ENCODE assay signal across 22 cellular contexts in genomic region chr19:30120860-30121484, GRCh38.
A peak's percentile ranks its signal among the peaks of the same experiment; 100 is the strongest.
DNase-seq lines count a peak whose midpoint lies in the region; ATAC-seq, FAIRE-seq and TF ChIP-seq lines count a peak whose summit lies in the region.
"Had no signal": no experiment of that assay in that cellular context is flagged by ENCODE, and none has a peak within 500 bp of the region (broad histone marks: within the 10 kb centered on the region; RNA-seq: fewer than 3 reads in every experiment).

No MANE protein-coding gene starts in this region.

- no peak overlapping the region for H3K23ac ChIP-seq in H1 (ENCODE audit: insufficient read length)

- H2BK12ac ChIP-seq in H1 (ENCODE audit: low read depth, low read length), result no peak overlapping the region

- POLR2A ChIA-PET in H1 (lab: Charles Lee; ENCODE audit: partially characterized antibody), result no interaction called here

- FAIRE-seq in HTR-8/SVneo (lab: Jason Lieb, UNC), result peak; percentile 62
- FAIRE-seq in H1 (lab: Jason Lieb, UNC), result no peak
- FAIRE-seq: A204.1, D721Med, G401.6, GM12892, GM18507 had no signal

- no peak overlapping the region for H2BK5ac ChIP-seq in H1 (ENCODE audit: low read depth, low read length)

- WGBS in H1 (ENCODE audit: extremely low coverage in 1 of 2, insufficient coverage in 1 of 2, insufficient read length in 1 of 2, insufficient replicate concordance in 2 of 2, low coverage in 1 of 2, low lambda C conversion rate in 2 of 2, missing lambda C conversion rate in 1 of 2), 2 experiments, result 96% methylated on average over 4 of the region's 4 CpGs; no CpG with 5 or more reads in 1 of the 2 experiments

- no peak overlapping the region for H4K8ac ChIP-seq in H1 (ENCODE audit: extremely low read depth, insufficient read depth, low read length)

- no peak overlapping the region for H2AK5ac ChIP-seq in H1 (ENCODE audit: low read depth, low read length)

- peak overlapping the region; percentile 94 for H3K56ac ChIP-seq in H1 (replicated peaks; ENCODE audit: insufficient read length, low read depth, low read length)

- intact Hi-C loops in posterior vena cava (cut with DNase I), result no loop called here

- TF ChIP-seq POLR2A in H1 (IDR thresholded peaks at IDR 0.05; ENCODE audit: control extremely low read depth in 1 of 2, low read depth in 2 of 2, low read length in 2 of 2) (no peak), erythroblast (IDR thresholded peaks at IDR 0.05; ENCODE audit: low read length) (no peak)

- no peaks in the 10 kb centered on the region for H3K36me3 ChIP-seq in H1 (ENCODE audit: control insufficient read depth in 2 of 4, insufficient read depth in 4 of 4, low read length in 3 of 4)
- H3K36me3 ChIP-seq: BLaER1 treated with 17β-estradiol and CSF1 and Interleukin-3, amounts not matched to agents 10 nM and 100 nM had no signal

- no peaks in the 10 kb centered on the region for H3K79me2 ChIP-seq in H1 (ENCODE audit: control insufficient read depth in 1 of 2, insufficient read depth in 2 of 2, low read length in 2 of 2)

- H2BK20ac ChIP-seq in H1 (ENCODE audit: low read length), result no peak overlapping the region

- TF ChIP-seq CTCF in H1 (IDR thresholded peaks at IDR 0.05; ENCODE audit: control extremely low read depth in 1 of 3, insufficient read depth in 1 of 3, low read depth in 1 of 3, low read length in 3 of 3), result no peak

- no peak overlapping the region for H3K14ac ChIP-seq in H1 (ENCODE audit: insufficient read length)

- H2AFZ ChIP-seq in H1 (ENCODE audit: low read length), result no peak overlapping the region

- CTCF ChIA-PET in H1 (lab: Charles Lee; ENCODE audit: partially characterized antibody), result no interaction called here

- H3K9ac ChIP-seq in H1 (replicated peaks in 1 of 4; ENCODE audit: extremely low read depth in 1 of 4, low read depth in 3 of 4, low read length in 3 of 4), result no peak overlapping the region
- H3K9ac ChIP-seq: BLaER1 treated with 17β-estradiol and CSF1 and Interleukin-3, amounts not matched to agents 10 nM and 100 nM had no signal

- no peak overlapping the region for H4K5ac ChIP-seq in H1 (ENCODE audit: insufficient read length, low read depth, low read length)

- H2BK120ac ChIP-seq in H1 (replicated peaks; ENCODE audit: low read depth, low read length), result no peak overlapping the region

- no peak overlapping the region for H3K27ac ChIP-seq in H1 (ENCODE audit: low read depth, low read length)
- H3K27ac ChIP-seq: BLaER1 treated with 17β-estradiol and CSF1 and Interleukin-3, amounts not matched to agents 10 nM and 100 nM; C4-2B had no signal

- H3K23me2 ChIP-seq in H1 (ENCODE audit: low read depth, low read length), result peaks cover 14% of the 10 kb centered on the region; the same call in 1 of the 2 replicates

- no peak for DNase-seq in HTR-8/SVneo (ENCODE audit: insufficient read length, low spot score)
- DNase-seq in H1 (ENCODE audit: low read depth in 1 of 2, low spot score in 2 of 2), result no peak
- peak; percentile 7 for DNase-seq in posterior vena cava (ENCODE audit: low spot score)
- DNase-seq in erythroblast (lab: John Stamatoyannopoulos, UW), result no peak
- DNase-seq: 8988T; ACHN; Caco-2; Calu3; CD4-positive, alpha-beta T cell; CD8-positive, alpha-beta T cell; DMS79 treated with DMSO at 0.1 percent for 48 hours; GF-D8 had no signal

- H3K4me3 ChIP-seq in H1 (ENCODE audit: extremely low read depth in 1 of 4, insufficient read depth in 2 of 4, low read depth in 3 of 4, low read length in 4 of 4), result no peak overlapping the region
- H3K4me3 ChIP-seq: BLaER1 treated with 17β-estradiol and CSF1 and Interleukin-3, amounts not matched to agents 10 nM and 100 nM had no signal

- no peak overlapping the region for H2BK15ac ChIP-seq in H1 (ENCODE audit: low read length)

- no peaks in the 10 kb centered on the region for H3K27me3 ChIP-seq in H1 (replicated peaks in 1 of 4; ENCODE audit: control insufficient read depth in 3 of 4, extremely low read depth in 1 of 4, insufficient read depth in 3 of 4, low read length in 3 of 4)
- H3K27me3 ChIP-seq: BLaER1 treated with 17β-estradiol and CSF1 and Interleukin-3, amounts not matched to agents 10 nM and 100 nM had no signal

- H4K91ac ChIP-seq in H1 (replicated peaks; ENCODE audit: insufficient read length, low read length), result no peak overlapping the region

- no peak overlapping the region for H3K4me2 ChIP-seq in H1 (ENCODE audit: insufficient read depth in 1 of 2, low read depth in 2 of 2, low read length in 2 of 2)
- H3K4me2 ChIP-seq: BLaER1 treated with 17β-estradiol and CSF1 and Interleukin-3, amounts not matched to agents 10 nM and 100 nM had no signal

- no peaks in the 10 kb centered on the region for H3K4me1 ChIP-seq in H1 (replicated peaks in 1 of 4; ENCODE audit: control insufficient read depth in 3 of 4, insufficient read depth in 4 of 4, low read length in 3 of 4)
- H3K4me1 ChIP-seq: BLaER1 treated with 17β-estradiol and CSF1 and Interleukin-3, amounts not matched to agents 10 nM and 100 nM; Caco-2 had no signal

- H3K4ac ChIP-seq in H1 (replicated peaks; ENCODE audit: insufficient read length, low read depth, low read length), result no peak overlapping the region

- H4K20me1 ChIP-seq in H1 (replicated peaks in 1 of 2; ENCODE audit: control insufficient read depth in 1 of 2, insufficient read depth in 2 of 2, low read length in 2 of 2), result peaks cover 0 to 13% of the 10 kb centered on the region in 2 experiments
- H4K20me1 ChIP-seq: BLaER1 treated with 17β-estradiol and CSF1 and Interleukin-3, amounts not matched to agents 10 nM and 100 nM had no signal

- no peak for TF ChIP-seq EP300 in H1 (IDR thresholded peaks at IDR 0.05; ENCODE audit: borderline replicate concordance in 1 of 2, low read depth in 2 of 2, low read length in 2 of 2)

- no peak for ATAC-seq in HG02610 (IDR thresholded peaks at IDR 0.05; ENCODE audit: unreplicated experiment)
- ATAC-seq in HG02973 (IDR thresholded peaks at IDR 0.05; ENCODE audit: unreplicated experiment), result no peak
- no peak for ATAC-seq in HG03439 (IDR thresholded peaks at IDR 0.05; ENCODE audit: unreplicated experiment)
- ATAC-seq: CD8-positive, alpha-beta T cell had no signal

- no peaks in the 10 kb centered on the region for H3K9me3 ChIP-seq in H1 (ENCODE audit: insufficient read depth in 2 of 2, low read depth in 1 of 2, low read length in 1 of 2)
- H3K9me3 ChIP-seq: BLaER1 treated with 17β-estradiol and CSF1 and Interleukin-3, amounts not matched to agents 10 nM and 100 nM; Caco-2 had no signal

- no peak overlapping the region for H3K18ac ChIP-seq in H1 (ENCODE audit: extremely low read depth, low read length)

- TF ChIP-seq RAD21 in H1 (IDR thresholded peaks at IDR 0.05 in 1 of 2, conservative IDR thresholded peaks at IDR 0.05 in 1 of 2; ENCODE audit: low read depth in 2 of 2, low read length in 2 of 2), result no peak

- no peaks in the 10 kb centered on the region; the same call in 1 of the 2 replicates for H3K79me1 ChIP-seq in H1 (ENCODE audit: low read depth, low read length)

TF ChIP-seq in H1, 55 proteins besides CTCF, POLR2A, EP300 and RAD21:
- TF ChIP-seq PHF8 (conservative IDR thresholded peaks at IDR 0.05; ENCODE audit: low read depth, low read length), result no peak
- TF ChIP-seq RBBP5 (IDR thresholded peaks at IDR 0.05; ENCODE audit: borderline replicate concordance, low read depth, low read length), result no peak
- no peak for TF ChIP-seq HDAC6 (IDR thresholded peaks at IDR 0.05; ENCODE audit: low read depth, low read length)
- TF ChIP-seq GTF2F1 (IDR thresholded peaks at IDR 0.05; ENCODE audit: borderline replicate concordance, low read depth, low read length), result no peak
- no peak for TF ChIP-seq BACH1 (IDR thresholded peaks at IDR 0.05; ENCODE audit: low read length)
- TF ChIP-seq USF2 (IDR thresholded peaks at IDR 0.05; ENCODE audit: low read length), result no peak
- TF ChIP-seq BCL11A (IDR thresholded peaks at IDR 0.05; ENCODE audit: low read depth in 2 of 2, low read length in 2 of 2), result no peak
- TF ChIP-seq MAFK (IDR thresholded peaks at IDR 0.05; ENCODE audit: low read depth, low read length), result no peak
- no peak for TF ChIP-seq KDM5A (IDR thresholded peaks at IDR 0.05; ENCODE audit: low read length)
- TF ChIP-seq TCF12 (IDR thresholded peaks at IDR 0.05; ENCODE audit: low read depth, low read length), result no peak
- TF ChIP-seq CBX8 (IDR thresholded peaks at IDR 0.05; ENCODE audit: borderline replicate concordance, low read depth, low read length), result no peak
- no peak for TF ChIP-seq GABPA (IDR thresholded peaks at IDR 0.05; ENCODE audit: borderline replicate concordance, insufficient read depth, low read length)
- TF ChIP-seq BRCA1 (IDR thresholded peaks at IDR 0.05; ENCODE audit: low read depth, low read length), result no peak
- TF ChIP-seq CHD1 (IDR thresholded peaks at IDR 0.05; ENCODE audit: low read depth, low read length), result no peak
- no peak for TF ChIP-seq ATF2 (IDR thresholded peaks at IDR 0.05; ENCODE audit: low read length)
- TF ChIP-seq SIRT6 (IDR thresholded peaks at IDR 0.05; ENCODE audit: low read length), result no peak
- no peak for TF ChIP-seq CTBP2 (IDR thresholded peaks at IDR 0.05; ENCODE audit: borderline replicate concordance, insufficient read depth, insufficient read length, low read length)
